23 cellular contexts compared by ENCODE assay signal in the genomic region with DNA sequence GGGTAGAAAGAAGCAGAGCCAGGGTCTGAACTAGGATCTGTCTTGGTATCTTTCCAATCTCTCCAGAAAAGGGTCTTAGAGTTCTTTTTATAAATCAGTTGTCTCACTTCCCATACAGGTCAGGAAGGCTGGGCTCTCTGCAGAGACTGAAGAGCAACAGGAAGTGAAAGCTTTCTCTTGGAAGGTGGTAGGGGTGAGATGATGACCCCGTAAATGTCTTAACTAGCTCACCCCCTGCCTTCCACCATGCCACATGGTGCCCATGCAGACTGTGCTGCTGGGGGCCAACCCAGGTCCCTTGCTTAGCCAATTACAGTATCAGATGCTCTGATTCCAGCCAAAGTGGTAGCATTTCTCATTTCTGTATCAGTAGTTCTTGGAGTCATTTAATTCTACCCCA.
"Had no signal": no experiment of that assay in that cellular context is flagged by ENCODE, and none has a peak within 500 bp of the region (broad histone marks: within the 10 kb centered on the region; RNA-seq: fewer than 3 reads in every experiment).

No MANE protein-coding gene starts in this region.

- H3K27me3 ChIP-seq: ovary, stomach, testis, thyroid gland, transverse colon, upper lobe of left lung, vagina had no signal

- H3K9me3 Mint-ChIP-seq: natural killer cell treated with Interleukin-12 subunit alpha and Interleukin-12 subunit beta and Interleukin-15 and Interleukin-18, amount 100 ng/mL, for 72 hours had no signal

- H3K4me1 ChIP-seq: left ventricle myocardium inferior, stomach, testis, thyroid gland, transverse colon, upper lobe of left lung, vagina had no signal

- H3K4me3 ChIP-seq: left ventricle myocardium inferior, lung, mucosa of descending colon, ovary, skin epidermis, stomach, testis, thyroid gland, transverse colon, upper lobe of left lung, vagina had no signal

- H3K36me3 ChIP-seq: left ventricle myocardium inferior, ovary, stomach, thyroid gland, transverse colon, upper lobe of left lung, vagina had no signal

- H3K27ac ChIP-seq: left ventricle myocardium inferior, ovary, skin epidermis, stomach, testis, thyroid gland, transverse colon, upper lobe of left lung, vagina had no signal

- H3K36me3 Mint-ChIP-seq: naive thymus-derived CD4-positive, alpha-beta T cell; natural killer cell treated with Interleukin-12 subunit alpha and Interleukin-12 subunit beta and Interleukin-15 and Interleukin-18, amount 100 ng/mL, for 72 hours had no signal

- H3K4me3 Mint-ChIP-seq: naive thymus-derived CD4-positive, alpha-beta T cell; natural killer cell treated with Interleukin-12 subunit alpha and Interleukin-12 subunit beta and Interleukin-15 and Interleukin-18, amount 100 ng/mL, for 72 hours had no signal

- H3K9me3 ChIP-seq: left ventricle myocardium inferior, mucosa of descending colon, ovary, stomach, testis, thyroid gland, transverse colon, upper lobe of left lung, vagina had no signal

- H3K27ac Mint-ChIP-seq: naive thymus-derived CD4-positive, alpha-beta T cell; natural killer cell treated with Interleukin-12 subunit alpha and Interleukin-12 subunit beta and Interleukin-15 and Interleukin-18, amount 100 ng/mL, for 72 hours; progenitor cell of endocrine pancreas had no signal

- H3K27me3 Mint-ChIP-seq: progenitor cell of endocrine pancreas had no signal

- DNase-seq: islet precursor cell; left ventricle myocardium inferior; midbrain; mucosa of descending colon; naive thymus-derived CD4-positive, alpha-beta T cell; ovary; right cardiac atrium; stimulated activated CD4-positive, alpha-beta T cell treated with anti-CD3 and anti-CD28 coated beads, Interleukin-12 subunit alpha, Interleukin-12 subunit beta, amount 100 ng/mL, for 4 hours; stimulated activated CD4-positive, alpha-beta T cell treated with anti-CD3 and anti-CD28 coated beads, Interleukin-15, amount 100 ng/mL, for 24 hours; stimulated activated CD4-positive, alpha-beta T cell treated with anti-CD3 and anti-CD28 coated beads, Interleukin-2, amount 100 ng/mL, for 24 hours; stimulated activated CD4-positive, alpha-beta T cell treated with anti-CD3 and anti-CD28 coated beads, Interleukin-4, amount 100 ng/mL, for 1 hour; stimulated activated naive CD8-positive, alpha-beta T cell treated with anti-CD3 and anti-CD28 coated beads, Interleukin-15, Interleukin-2, amounts not matched to agents 100 U/mL and 50 U/mL, for 24 hours; stomach; testis; thyroid gland; transverse colon; upper lobe of left lung had no signal

- ATAC-seq: mucosa of descending colon; naive thymus-derived CD4-positive, alpha-beta T cell; natural killer cell treated with Interleukin-12 subunit alpha and Interleukin-12 subunit beta and Interleukin-15 and Interleukin-18, amount 100 ng/mL, for 72 hours; right cardiac atrium; sciatic nerve; stimulated activated naive CD8-positive, alpha-beta T cell treated with anti-CD3 and anti-CD28 coated beads, Interleukin-15, Interleukin-2, amounts not matched to agents 100 U/mL and 50 U/mL, for 24 hours had no signal

- H3K4me1 Mint-ChIP-seq: naive thymus-derived CD4-positive, alpha-beta T cell had no signal
